In genomic region chr3:136247855-136248254, GRCh38 we compare ENCODE assay signal across 2 cellular contexts.
TF ChIP-seq lines count a peak whose summit lies in the region.

No MANE protein-coding gene starts in this region.

TF ChIP-seq in SK-N-SH, 30 proteins besides CTCF, POLR2A, EP300 and RAD21:
- TF ChIP-seq SIN3A (IDR thresholded peaks at IDR 0.05; ENCODE audit: borderline replicate concordance, low read depth, low read length) (no peak), NRF1 (IDR thresholded peaks at IDR 0.05; ENCODE audit: low read depth, low read length) (no peak), MXI1 (IDR thresholded peaks at IDR 0.05; ENCODE audit: low read depth, low read length) (no peak), TCF12 (IDR thresholded peaks at IDR 0.05) (no peak), MEF2A (IDR thresholded peaks at IDR 0.05; ENCODE audit: borderline replicate concordance, low read depth) (no peak), RFX5 (IDR thresholded peaks at IDR 0.05; ENCODE audit: low read length) (no peak), TAF1 (IDR thresholded peaks at IDR 0.05; ENCODE audit: borderline replicate concordance, low read depth, low read length) (no peak)

TF ChIP-seq in WTC11, 78 proteins besides CTCF, POLR2A, EP300 and RAD21:
- TF ChIP-seq FOXJ3 (CRISPR knock-in tag; IDR thresholded peaks at IDR 0.05; ENCODE audit: borderline replicate concordance) (no peak), E2F1 (CRISPR knock-in tag; IDR thresholded peaks at IDR 0.05) (no peak), MYBL2 (CRISPR knock-in tag; IDR thresholded peaks at IDR 0.05) (no peak), MLX (CRISPR knock-in tag; IDR thresholded peaks at IDR 0.05) (no peak), CREB1 (CRISPR knock-in tag; IDR thresholded peaks at IDR 0.05) (no peak), HMGA2 (CRISPR knock-in tag; IDR thresholded peaks at IDR 0.05) (no peak), ZNF423 (CRISPR knock-in tag; IDR thresholded peaks at IDR 0.05) (no peak), ETV6 (CRISPR knock-in tag; IDR thresholded peaks at IDR 0.05) (no peak), USF2 (CRISPR knock-in tag; IDR thresholded peaks at IDR 0.05) (no peak), FOXP4 (CRISPR knock-in tag; IDR thresholded peaks at IDR 0.05) (no peak), AR (CRISPR knock-in tag; IDR thresholded peaks at IDR 0.05) (no peak), OVOL2 (CRISPR knock-in tag; IDR thresholded peaks at IDR 0.05; ENCODE audit: borderline replicate concordance) (no peak), ZNF263 (CRISPR knock-in tag; IDR thresholded peaks at IDR 0.05; ENCODE audit: low read depth) (no peak), NR3C1 (CRISPR knock-in tag; conservative IDR thresholded peaks at IDR 0.05; ENCODE audit: low read depth) (no peak)
